ENCODE assay signal across 18 cellular contexts in the genomic region with DNA sequence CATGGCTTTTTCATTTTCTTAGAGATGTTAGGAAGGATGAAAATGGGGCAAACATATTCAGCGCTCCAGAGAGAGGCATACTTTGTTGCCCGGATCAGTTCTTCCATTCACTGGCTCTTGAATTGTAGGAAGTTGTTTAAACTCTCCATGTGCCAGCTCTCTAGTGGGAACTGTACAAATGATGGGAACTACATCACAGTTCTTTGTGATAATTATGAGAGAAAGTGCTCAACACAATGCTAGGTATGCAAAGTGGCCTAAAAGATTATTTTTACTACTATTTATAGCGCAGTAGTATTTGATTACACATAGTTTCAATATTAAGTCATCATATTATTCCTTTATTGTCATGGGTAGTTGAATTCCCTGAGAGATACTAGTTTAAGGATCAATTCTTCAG.
DNase-seq lines count a peak whose midpoint lies in the region; ATAC-seq and TF ChIP-seq lines count a peak whose summit lies in the region.
"Had no signal": no experiment of that assay in that cellular context is flagged by ENCODE, and none has a peak within 500 bp of the region (broad histone marks: within the 10 kb centered on the region; RNA-seq: fewer than 3 reads in every experiment).

No MANE protein-coding gene starts in this region.

- no peaks in the 10 kb centered on the region for H3K9me2 ChIP-seq in neural cell (ENCODE audit: insufficient read depth, low read length)

- H3K4me3 ChIP-seq in left ventricle myocardium inferior (no peak overlapping the region), endodermal cell (ENCODE audit: low read length) (no peak overlapping the region), right cardiac atrium (ENCODE audit: low read length) (no peak overlapping the region), neural cell (ENCODE audit: low read length) (no peak overlapping the region)
- H3K4me3 ChIP-seq: A549, GM23338 had no signal

- DNase-seq in Right ventricle myocardium inferior (ENCODE audit: missing footprints) (no peak), left ventricle myocardium inferior (no peak), endodermal cell (no peak), right cardiac atrium (no peak), iPS-NIHi11 (ENCODE audit: low spot score) (no peak), anterior cingulate cortex (lab: John Stamatoyannopoulos, UW) (no peak)
- no peak for DNase-seq in activated T-cell treated with anti-CD3 and anti-CD28 coated beads, Interleukin-2, amount 50 U/mL, for 24 hours
- DNase-seq: AML-193; Caco-2; CD4-positive, alpha-beta T cell; HFFc6 had no signal

- no peak overlapping the region for H3K4me2 ChIP-seq in neural cell (ENCODE audit: low read length)
- H3K4me2 ChIP-seq: A549, GM23338 had no signal

- H3K27me3 Mint-ChIP-seq in endodermal cell (ENCODE audit: insufficient read depth), result no peaks in the 10 kb centered on the region
- H3K27me3 Mint-ChIP-seq in activated T-cell treated with anti-CD3 and anti-CD28 coated beads, Interleukin-2, amount 50 U/mL, for 24 hours, result no peaks in the 10 kb centered on the region
- H3K27me3 Mint-ChIP-seq: CD4-positive, alpha-beta T cell had no signal

- no peak overlapping the region for H2AFZ ChIP-seq in neural cell (ENCODE audit: low read depth, low read length)
- H2AFZ ChIP-seq: GM23338 had no signal

- intact Hi-C loops in Right ventricle myocardium inferior (cut with DNase I), result no loop called here
- intact Hi-C loops in left ventricle myocardium inferior (cut with micrococcal nuclease), result no loop called here
- intact Hi-C loops in right cardiac atrium (cut with DNase I), result no loop called here

- H3K27ac ChIP-seq in left ventricle myocardium inferior (replicated peaks), result no peak overlapping the region
- no peak overlapping the region for H3K27ac ChIP-seq in endodermal cell (ENCODE audit: low read depth, low read length)
- no peak overlapping the region for H3K27ac ChIP-seq in right cardiac atrium (ENCODE audit: low read length)
- peak overlapping the region; percentile 86 for H3K27ac ChIP-seq in neural cell (ENCODE audit: low read length)
- H3K27ac ChIP-seq: 22Rv1, A549, C4-2B, HL-60 had no signal

- H3K9me3 ChIP-seq in left ventricle myocardium inferior (replicated peaks), result no peaks in the 10 kb centered on the region
- H3K9me3 ChIP-seq in endodermal cell (ENCODE audit: control insufficient read depth, low read length), result no peaks in the 10 kb centered on the region
- H3K9me3 ChIP-seq in right cardiac atrium (ENCODE audit: control insufficient read depth, low read length), result no peaks in the 10 kb centered on the region
- H3K9me3 ChIP-seq in neural cell (ENCODE audit: low read length), result no peaks in the 10 kb centered on the region
- H3K9me3 ChIP-seq: A549, Caco-2 had no signal

- H3K27ac Mint-ChIP-seq in endodermal cell, result no peak overlapping the region
- H3K27ac Mint-ChIP-seq in activated T-cell treated with anti-CD3 and anti-CD28 coated beads, Interleukin-2, amount 50 U/mL, for 24 hours, result no peak overlapping the region
- H3K27ac Mint-ChIP-seq: CD4-positive, alpha-beta T cell; GM23338; HFFc6 had no signal

- H3K4me1 Mint-ChIP-seq in endodermal cell, result peaks cover 22% of the 10 kb centered on the region
- no peaks in the 10 kb centered on the region for H3K4me1 Mint-ChIP-seq in activated T-cell treated with anti-CD3 and anti-CD28 coated beads, Interleukin-2, amount 50 U/mL, for 24 hours (ENCODE audit: low read depth)

- peaks cover 49% of the 10 kb centered on the region for H3K4me1 ChIP-seq in left ventricle myocardium inferior
- H3K4me1 ChIP-seq in endodermal cell (ENCODE audit: control insufficient read depth, insufficient read depth, low read length), result peaks cover 10% of the 10 kb centered on the region
- no peaks in the 10 kb centered on the region for H3K4me1 ChIP-seq in right cardiac atrium (ENCODE audit: control insufficient read depth, insufficient read depth, low read length)
- H3K4me1 ChIP-seq: A549, Caco-2 had no signal

- H3K27me3 ChIP-seq in left ventricle myocardium inferior (ENCODE audit: low read depth) (no peaks in the 10 kb centered on the region), endodermal cell (ENCODE audit: control insufficient read depth, insufficient read depth, low read length, poor library complexity, severe bottlenecking) (no peaks in the 10 kb centered on the region), right cardiac atrium (ENCODE audit: control insufficient read depth, insufficient read depth) (no peaks in the 10 kb centered on the region), neural cell (ENCODE audit: insufficient read depth, low read depth, low read length) (no peaks in the 10 kb centered on the region)

- no peaks in the 10 kb centered on the region for H3K9me3 Mint-ChIP-seq in endodermal cell
- H3K9me3 Mint-ChIP-seq in activated T-cell treated with anti-CD3 and anti-CD28 coated beads, Interleukin-2, amount 50 U/mL, for 24 hours, result peaks cover 16% of the 10 kb centered on the region
- H3K9me3 Mint-ChIP-seq: GM23338 had no signal

- no peaks in the 10 kb centered on the region for H3K36me3 Mint-ChIP-seq in endodermal cell (ENCODE audit: low read depth)
- no peaks in the 10 kb centered on the region for H3K36me3 Mint-ChIP-seq in activated T-cell treated with anti-CD3 and anti-CD28 coated beads, Interleukin-2, amount 50 U/mL, for 24 hours (ENCODE audit: low read depth)

- WGBS in endodermal cell (ENCODE audit: insufficient coverage in 1 of 2, insufficient read length in 1 of 2), 2 experiments, result 98 to 100% methylated on average over 2 of the region's 3 CpGs
- WGBS in right cardiac atrium, result 35% methylated on average over 3 of the region's 3 CpGs

- no peak overlapping the region for H3K9ac ChIP-seq in endodermal cell (ENCODE audit: extremely low read depth, low read length, poor library complexity, severe bottlenecking)
- no peak overlapping the region for H3K9ac ChIP-seq in neural cell (ENCODE audit: low read length)

- H4K20me1 ChIP-seq in neural cell (ENCODE audit: insufficient read depth), result no peaks in the 10 kb centered on the region

- no peaks in the 10 kb centered on the region for H3K79me2 ChIP-seq in neural cell (replicated peaks; ENCODE audit: insufficient read depth, low read length)

- H3K36me3 ChIP-seq in left ventricle myocardium inferior, result no peaks in the 10 kb centered on the region
- H3K36me3 ChIP-seq in endodermal cell (ENCODE audit: control insufficient read depth, insufficient read depth, low read length), result no peaks in the 10 kb centered on the region
- H3K36me3 ChIP-seq in neural cell (ENCODE audit: insufficient read depth, low read length), result no peaks in the 10 kb centered on the region

- TF ChIP-seq EP300 in neural cell (conservative IDR thresholded peaks at IDR 0.05; ENCODE audit: poor library complexity, severe bottlenecking), result no peak

- ATAC-seq in Right ventricle myocardium inferior (peak; percentile 83), right cardiac atrium (peak; percentile 43 to 79)
- ATAC-seq: A549, HCT116 had no signal

- no peak for TF ChIP-seq RAD21 in neural cell (conservative IDR thresholded peaks at IDR 0.05)

- peak overlapping the region; percentile 12 for H3K4me3 Mint-ChIP-seq in endodermal cell
- H3K4me3 Mint-ChIP-seq in activated T-cell treated with anti-CD3 and anti-CD28 coated beads, Interleukin-2, amount 50 U/mL, for 24 hours, result no peak overlapping the region
- H3K4me3 Mint-ChIP-seq: CD4-positive, alpha-beta T cell; GM23338; HFFc6 had no signal

- TF ChIP-seq CTCF in left ventricle myocardium inferior (IDR thresholded peaks at IDR 0.05; ENCODE audit: borderline replicate concordance) (no peak), endodermal cell (conservative IDR thresholded peaks at IDR 0.05) (no peak), neural cell (IDR thresholded peaks at IDR 0.05; ENCODE audit: poor library complexity, severe bottlenecking) (no peak)

- no peaks in the 10 kb centered on the region for H3F3A ChIP-seq in neural cell (ENCODE audit: insufficient read depth, low read length, poor library complexity, severe bottlenecking)

TF ChIP-seq in neural cell, 6 proteins besides CTCF, POLR2A, EP300 and RAD21:
- TF ChIP-seq TAF1 (IDR thresholded peaks at IDR 0.05; ENCODE audit: low read depth), result no peak
- no peak for TF ChIP-seq SMC3 (conservative IDR thresholded peaks at IDR 0.05; ENCODE audit: poor library complexity)
- TF ChIP-seq, protein P1, sequence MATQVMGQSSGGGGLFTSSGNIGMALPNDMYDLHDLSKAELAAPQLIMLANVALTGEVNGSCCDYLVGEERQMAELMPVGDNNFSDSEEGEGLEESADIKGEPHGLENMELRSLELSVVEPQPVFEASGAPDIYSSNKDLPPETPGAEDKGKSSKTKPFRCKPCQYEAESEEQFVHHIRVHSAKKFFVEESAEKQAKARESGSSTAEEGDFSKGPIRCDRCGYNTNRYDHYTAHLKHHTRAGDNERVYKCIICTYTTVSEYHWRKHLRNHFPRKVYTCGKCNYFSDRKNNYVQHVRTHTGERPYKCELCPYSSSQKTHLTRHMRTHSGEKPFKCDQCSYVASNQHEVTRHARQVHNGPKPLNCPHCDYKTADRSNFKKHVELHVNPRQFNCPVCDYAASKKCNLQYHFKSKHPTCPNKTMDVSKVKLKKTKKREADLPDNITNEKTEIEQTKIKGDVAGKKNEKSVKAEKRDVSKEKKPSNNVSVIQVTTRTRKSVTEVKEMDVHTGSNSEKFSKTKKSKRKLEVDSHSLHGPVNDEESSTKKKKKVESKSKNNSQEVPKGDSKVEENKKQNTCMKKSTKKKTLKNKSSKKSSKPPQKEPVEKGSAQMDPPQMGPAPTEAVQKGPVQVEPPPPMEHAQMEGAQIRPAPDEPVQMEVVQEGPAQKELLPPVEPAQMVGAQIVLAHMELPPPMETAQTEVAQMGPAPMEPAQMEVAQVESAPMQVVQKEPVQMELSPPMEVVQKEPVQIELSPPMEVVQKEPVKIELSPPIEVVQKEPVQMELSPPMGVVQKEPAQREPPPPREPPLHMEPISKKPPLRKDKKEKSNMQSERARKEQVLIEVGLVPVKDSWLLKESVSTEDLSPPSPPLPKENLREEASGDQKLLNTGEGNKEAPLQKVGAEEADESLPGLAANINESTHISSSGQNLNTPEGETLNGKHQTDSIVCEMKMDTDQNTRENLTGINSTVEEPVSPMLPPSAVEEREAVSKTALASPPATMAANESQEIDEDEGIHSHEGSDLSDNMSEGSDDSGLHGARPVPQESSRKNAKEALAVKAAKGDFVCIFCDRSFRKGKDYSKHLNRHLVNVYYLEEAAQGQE (IDR thresholded peaks at IDR 0.05; ENCODE audit: borderline replicate concordance), result no peak
- no peak for TF ChIP-seq EZH2 (IDR thresholded peaks at IDR 0.05; ENCODE audit: borderline replicate concordance, insufficient read depth, low read length, poor library complexity, severe bottlenecking)
- TF ChIP-seq MXI1 (conservative IDR thresholded peaks at IDR 0.05; ENCODE audit: poor library complexity, severe bottlenecking), result no peak
- no peak for TF ChIP-seq POLR2AphosphoS5 (IDR thresholded peaks at IDR 0.05)
